In genomic region chr7:18566829-18567228, GRCh38 we compare ENCODE assay signal across 10 cellular contexts.
A peak's percentile ranks its signal among the peaks of the same experiment; 100 is the strongest.
DNase-seq lines count a peak whose midpoint lies in the region; ATAC-seq and TF ChIP-seq lines count a peak whose summit lies in the region.
"Had no signal": no experiment of that assay in that cellular context is flagged by ENCODE, and none has a peak within 500 bp of the region (broad histone marks: within the 10 kb centered on the region; RNA-seq: fewer than 3 reads in every experiment).

No MANE protein-coding gene starts in this region.

- H3K4me3 ChIP-seq in trophoblast cell (ENCODE audit: low read depth, low read length) (no peak overlapping the region), adrenal gland (no peak overlapping the region)
- H3K4me3 ChIP-seq: SJSA1 had no signal

- H3K23ac ChIP-seq in trophoblast cell (ENCODE audit: low read length), result no peak overlapping the region

- peak; percentile 98 for ATAC-seq in GM19351 (IDR thresholded peaks at IDR 0.05; ENCODE audit: unreplicated experiment)
- peak; percentile 98 for ATAC-seq in HG02981 (IDR thresholded peaks at IDR 0.05; ENCODE audit: unreplicated experiment)

- no peak overlapping the region for H2BK12ac ChIP-seq in trophoblast cell (ENCODE audit: low read length)

- no peak overlapping the region for H3K18ac ChIP-seq in trophoblast cell (ENCODE audit: low read length)

- no peak overlapping the region for H3K9ac ChIP-seq in trophoblast cell (ENCODE audit: low read length)

- H3K36me3 ChIP-seq in trophoblast cell (ENCODE audit: control insufficient read depth in 1 of 2, insufficient read depth in 2 of 2, low read length in 2 of 2) (no peaks in the 10 kb centered on the region), adrenal gland (replicated peaks in 1 of 2) (no peaks in the 10 kb centered on the region)

- intact Hi-C loops in adrenal gland (cut with DNase I), result no loop called here

- no peak overlapping the region for H4K91ac ChIP-seq in trophoblast cell (ENCODE audit: low read depth, low read length)

- H2BK120ac ChIP-seq in trophoblast cell (ENCODE audit: insufficient read depth, low read length, poor library complexity), result no peak overlapping the region

- DNase-seq in CD1c-positive myeloid dendritic cell (ENCODE audit: extremely low spot score) (peak; percentile 17), NOMO-1 treated with dmso at 0.1 percent for 144 hours (lab: John Stamatoyannopoulos, UW; ENCODE audit: unreplicated experiment) (peak; percentile 31), HuH-7.5 (ENCODE audit: low spot score) (no peak), trophoblast cell (no peak), DMS114 treated with DMSO at 0.1 percent for 48 hours (lab: John Stamatoyannopoulos, UW; ENCODE audit: unreplicated experiment) (no peak), adrenal gland (no peak)
- DNase-seq: retina had no signal

- H3K9me3 ChIP-seq in trophoblast cell (ENCODE audit: insufficient read depth, low read depth, low read length), result no peaks in the 10 kb centered on the region
- no peaks in the 10 kb centered on the region for H3K9me3 ChIP-seq in adrenal gland (replicated peaks in 1 of 3)
- H3K9me3 ChIP-seq: SJSA1 had no signal

- H3K79me1 ChIP-seq in trophoblast cell (ENCODE audit: low read length), result no peaks in the 10 kb centered on the region

- H3K4me1 ChIP-seq in trophoblast cell (ENCODE audit: control insufficient read depth in 1 of 2, insufficient read depth in 2 of 2, low read length in 2 of 2), result no peaks in the 10 kb centered on the region
- no peaks in the 10 kb centered on the region for H3K4me1 ChIP-seq in adrenal gland (replicated peaks in 1 of 2)
- H3K4me1 ChIP-seq: SJSA1 had no signal

- H2AFZ ChIP-seq in trophoblast cell (ENCODE audit: insufficient read depth, low read length, poor library complexity), result no peak overlapping the region

- H3K27me3 ChIP-seq in trophoblast cell (ENCODE audit: insufficient read depth, low read length) (no peaks in the 10 kb centered on the region), adrenal gland (no peaks in the 10 kb centered on the region)
- H3K27me3 ChIP-seq: SJSA1 had no signal

- no peak overlapping the region for H4K12ac ChIP-seq in trophoblast cell (ENCODE audit: low read depth, low read length)

- no peaks in the 10 kb centered on the region for H3K79me2 ChIP-seq in trophoblast cell (ENCODE audit: control insufficient read depth, insufficient read depth, low read length, poor library complexity)

- no peak overlapping the region for H3K14ac ChIP-seq in trophoblast cell (ENCODE audit: low read length)

- H2BK5ac ChIP-seq in trophoblast cell (ENCODE audit: low read depth, low read length, poor library complexity), result no peak overlapping the region

- H3K27ac ChIP-seq in trophoblast cell (ENCODE audit: low read depth, low read length) (no peak overlapping the region), adrenal gland (no peak overlapping the region)
- H3K27ac ChIP-seq: SJSA1 had no signal

- WGBS in trophoblast cell (ENCODE audit: extremely low coverage, insufficient coverage, insufficient read length), result no CpG with 5 or more reads among the region's 7 CpGs
- 82 to 92% (median 87%) methylated on average over 7 of the region's 7 CpGs for WGBS in adrenal gland, 4 donors

- H4K8ac ChIP-seq in trophoblast cell (ENCODE audit: low read depth, low read length), result no peak overlapping the region

- no peak overlapping the region for H3K4me2 ChIP-seq in trophoblast cell (ENCODE audit: low read length)

- no peak for TF ChIP-seq CTCF in adrenal gland (IDR thresholded peaks at IDR 0.05)

- no peak overlapping the region for H2AK5ac ChIP-seq in trophoblast cell (ENCODE audit: low read length)

- H3K4ac ChIP-seq in trophoblast cell (ENCODE audit: low read depth, low read length), result no peak overlapping the region

- no peak for TF ChIP-seq POLR2A in adrenal gland (IDR thresholded peaks at IDR 0.05)

Comparison
In these comparisons a context has a peak if more than half of its experiments do, and no peak if none do; other contexts are left out.
1. DNase-seq: peak in CD1c-positive myeloid dendritic cell (single experiment) and NOMO-1 treated with dmso at 0.1 percent for 144 hours (single experiment); none in HuH-7.5 (single experiment), trophoblast cell (0 of 2), DMS114 treated with DMSO at 0.1 percent for 48 hours (single experiment) and adrenal gland (0 of 7).